In the genomic region with DNA sequence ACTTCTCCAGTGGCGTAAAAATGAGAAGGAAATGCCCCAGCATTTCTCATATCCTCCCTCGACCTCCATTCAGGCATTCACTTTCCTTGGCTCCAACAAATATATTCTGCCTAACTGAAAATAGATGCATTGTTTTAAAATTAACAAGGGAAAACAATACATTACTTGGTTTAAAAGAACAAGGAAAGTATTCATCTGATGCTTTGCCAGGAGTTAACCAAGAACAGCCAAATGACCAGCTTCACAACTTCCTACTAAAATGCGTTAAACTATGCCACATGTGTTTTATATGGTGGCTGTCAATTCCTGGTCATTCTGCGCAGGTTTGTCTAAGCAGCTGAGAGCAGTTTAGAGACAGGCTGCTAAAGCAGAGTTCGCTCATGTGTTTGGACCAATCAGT, we compare ENCODE assay signal across 15 cellular contexts.
DNase-seq lines count a peak whose midpoint lies in the region; ATAC-seq, FAIRE-seq and TF ChIP-seq lines count a peak whose summit lies in the region.
"Had no signal": no experiment of that assay in that cellular context is flagged by ENCODE, and none has a peak within 500 bp of the region (broad histone marks: within the 10 kb centered on the region; RNA-seq: fewer than 3 reads in every experiment).

No MANE protein-coding gene starts in this region.

- peak overlapping the region; percentile 52 for H3K27ac Mint-ChIP-seq in activated CD4-positive, alpha-beta T cell treated with anti-CD3 and anti-CD28 coated beads, Interleukin-2, amount 10 ng/mL, durations not matched to agents 24 days and 14 days
- peak overlapping the region; percentile 46 for H3K27ac Mint-ChIP-seq in activated T-helper 17 cell treated with anti-CD3 and anti-CD28 coated beads, Interleukin-2, amount 50 U/mL, for 72 hours
- H3K27ac Mint-ChIP-seq in naive thymus-derived CD8-positive, alpha-beta T cell, result peak overlapping the region in 7 of 10 donors; percentile 4 to 91 (median 66)
- H3K27ac Mint-ChIP-seq in neural progenitor cell, result no peak overlapping the region

- H2AFZ ChIP-seq in neural progenitor cell (replicated peaks), result no peak overlapping the region

- peaks cover 8% of the 10 kb centered on the region for H4K20me1 ChIP-seq in neural progenitor cell (ENCODE audit: low read depth)

- H3K4me3 Mint-ChIP-seq in activated CD4-positive, alpha-beta T cell treated with anti-CD3 and anti-CD28 coated beads, Interleukin-2, amount 10 ng/mL, durations not matched to agents 24 days and 14 days, result peak overlapping the region; percentile 48
- H3K4me3 Mint-ChIP-seq in activated T-helper 17 cell treated with anti-CD3 and anti-CD28 coated beads, Interleukin-2, amount 50 U/mL, for 72 hours, result peak overlapping the region; percentile 62
- peak overlapping the region in 7 of 10 donors; percentile 5 to 83 (median 40) for H3K4me3 Mint-ChIP-seq in naive thymus-derived CD8-positive, alpha-beta T cell
- no peak overlapping the region for H3K4me3 Mint-ChIP-seq in neural progenitor cell

- no peak overlapping the region for H3K27ac ChIP-seq in uterus
- H3K27ac ChIP-seq in neural progenitor cell, result no peak overlapping the region

- H3K4me2 ChIP-seq in neural progenitor cell, result no peak overlapping the region

- H3K9me3 Mint-ChIP-seq in activated CD4-positive, alpha-beta T cell treated with anti-CD3 and anti-CD28 coated beads, Interleukin-2, amount 10 ng/mL, durations not matched to agents 24 days and 14 days, result peaks cover 11% of the 10 kb centered on the region
- no peaks in the 10 kb centered on the region for H3K9me3 Mint-ChIP-seq in activated T-helper 17 cell treated with anti-CD3 and anti-CD28 coated beads, Interleukin-2, amount 50 U/mL, for 72 hours
- H3K9me3 Mint-ChIP-seq in naive thymus-derived CD8-positive, alpha-beta T cell, result no peaks in the 10 kb centered on the region
- peaks cover 10% of the 10 kb centered on the region for H3K9me3 Mint-ChIP-seq in neural progenitor cell
- H3K9me3 Mint-ChIP-seq: activated naive CD4-positive, alpha-beta T cell treated with anti-CD3 and anti-CD28 coated beads for 36 hours had no signal

- no peak for TF ChIP-seq CTCF in uterus (IDR thresholded peaks at IDR 0.05)
- no peak for TF ChIP-seq CTCF in neural progenitor cell (IDR thresholded peaks at IDR 0.05)

- intact Hi-C loops in activated CD4-positive, alpha-beta T cell treated with anti-CD3 and anti-CD28 coated beads, Interleukin-2, amount 10 ng/mL, durations not matched to agents 24 days and 14 days (cut with micrococcal nuclease), result no loop called here
- intact Hi-C loops in uterus (cut with DNase I; ENCODE audit: low total_unique reads), result no loop called here

- H3K4me3 ChIP-seq in uterus (no peak overlapping the region), neural progenitor cell (no peak overlapping the region)
- H3K4me3 ChIP-seq: MG63 had no signal

- TF ChIP-seq POLR2A in H54 (IDR thresholded peaks at IDR 0.05; ENCODE audit: low read depth, low read length), result no peak
- no peak for TF ChIP-seq POLR2A in uterus (IDR thresholded peaks at IDR 0.05)

- no peaks in the 10 kb centered on the region for H3K27me3 Mint-ChIP-seq in activated CD4-positive, alpha-beta T cell treated with anti-CD3 and anti-CD28 coated beads, Interleukin-2, amount 10 ng/mL, durations not matched to agents 24 days and 14 days
- H3K27me3 Mint-ChIP-seq in activated T-helper 17 cell treated with anti-CD3 and anti-CD28 coated beads, Interleukin-2, amount 50 U/mL, for 72 hours, result no peaks in the 10 kb centered on the region
- H3K27me3 Mint-ChIP-seq in naive thymus-derived CD8-positive, alpha-beta T cell, result no peaks in the 10 kb centered on the region
- no peaks in the 10 kb centered on the region for H3K27me3 Mint-ChIP-seq in neural progenitor cell (ENCODE audit: insufficient read depth, low read depth)

- H3K4me1 ChIP-seq in uterus, result no peaks in the 10 kb centered on the region
- H3K4me1 ChIP-seq in neural progenitor cell, result peaks cover 18% of the 10 kb centered on the region

- no peak for ATAC-seq in activated T-helper 17 cell treated with anti-CD3 and anti-CD28 coated beads, Interleukin-2, amount 50 U/mL, for 72 hours (replicated peaks)
- ATAC-seq in naive thymus-derived CD8-positive, alpha-beta T cell, result no peak
- ATAC-seq: left ventricle myocardium superior had no signal

- H3K27me3 ChIP-seq in uterus (no peaks in the 10 kb centered on the region), neural progenitor cell (no peaks in the 10 kb centered on the region)
- H3K27me3 ChIP-seq: MG63 had no signal

- POLR2A ChIA-PET in naive thymus-derived CD8-positive, alpha-beta T cell (lab: Charles Lee), result no interaction called here

- peaks cover 43% of the 10 kb centered on the region for H3K4me1 Mint-ChIP-seq in activated CD4-positive, alpha-beta T cell treated with anti-CD3 and anti-CD28 coated beads, Interleukin-2, amount 10 ng/mL, durations not matched to agents 24 days and 14 days
- H3K4me1 Mint-ChIP-seq in activated T-helper 17 cell treated with anti-CD3 and anti-CD28 coated beads, Interleukin-2, amount 50 U/mL, for 72 hours, result peaks cover 28% of the 10 kb centered on the region
- H3K4me1 Mint-ChIP-seq in naive thymus-derived CD8-positive, alpha-beta T cell, result peaks cover 26 to 62% (median 60%) of the 10 kb centered on the region in 4 donors
- H3K4me1 Mint-ChIP-seq in neural progenitor cell, result peaks cover 33% of the 10 kb centered on the region

- FAIRE-seq in H54 (lab: Jason Lieb, UNC), result peak; percentile 86
- FAIRE-seq: D721Med, GM18507 had no signal

- no peaks in the 10 kb centered on the region for H3F3A ChIP-seq in neural progenitor cell (ENCODE audit: low read depth)

- no peaks in the 10 kb centered on the region for H3K9me3 ChIP-seq in uterus
- H3K9me3 ChIP-seq in neural progenitor cell (ENCODE audit: low read depth), result no peaks in the 10 kb centered on the region
- H3K9me3 ChIP-seq: MG63 had no signal

- H3K36me3 ChIP-seq in uterus (no peaks in the 10 kb centered on the region), neural progenitor cell (no peaks in the 10 kb centered on the region)
- H3K36me3 ChIP-seq: MG63 had no signal

- peaks cover 49% of the 10 kb centered on the region for H3K79me2 ChIP-seq in neural progenitor cell (ENCODE audit: low read depth)

- DNase-seq in activated CD4-positive, alpha-beta T cell treated with anti-CD3 and anti-CD28 coated beads, Interleukin-2, amount 10 ng/mL, durations not matched to agents 24 days and 14 days, result peak; percentile 44
- DNase-seq in activated CD4-positive, alpha-beta T cell treated with anti-CD3 and anti-CD28 coated beads, Interleukin-2, amount 50 U/mL, for 1 hour, result no peak
- no peak for DNase-seq in H54 (ENCODE audit: insufficient read length, low spot score)
- no peak for DNase-seq in naive thymus-derived CD8-positive, alpha-beta T cell
- no peak for DNase-seq in uterus
- DNase-seq in nucleus accumbens (lab: John Stamatoyannopoulos, UW), result no peak
- DNase-seq in neural progenitor cell (ENCODE audit: low spot score), result no peak
- DNase-seq: activated naive CD4-positive, alpha-beta T cell treated with anti-CD3 and anti-CD28 coated beads for 36 hours; effector CD4-positive, alpha-beta T cell; left ventricle myocardium superior; MG63; retina had no signal

- no peak overlapping the region for H3K9ac ChIP-seq in neural progenitor cell

- peaks cover 38% of the 10 kb centered on the region for H3K36me3 Mint-ChIP-seq in activated CD4-positive, alpha-beta T cell treated with anti-CD3 and anti-CD28 coated beads, Interleukin-2, amount 10 ng/mL, durations not matched to agents 24 days and 14 days (ENCODE audit: low read depth)
- H3K36me3 Mint-ChIP-seq in activated T-helper 17 cell treated with anti-CD3 and anti-CD28 coated beads, Interleukin-2, amount 50 U/mL, for 72 hours (ENCODE audit: low read depth), result peaks cover 6% of the 10 kb centered on the region
- H3K36me3 Mint-ChIP-seq in naive thymus-derived CD8-positive, alpha-beta T cell, result peaks cover 8 to 26% (median 13%) of the 10 kb centered on the region in 3 donors
- peaks cover 24% of the 10 kb centered on the region for H3K36me3 Mint-ChIP-seq in neural progenitor cell
